In the genomic region with DNA sequence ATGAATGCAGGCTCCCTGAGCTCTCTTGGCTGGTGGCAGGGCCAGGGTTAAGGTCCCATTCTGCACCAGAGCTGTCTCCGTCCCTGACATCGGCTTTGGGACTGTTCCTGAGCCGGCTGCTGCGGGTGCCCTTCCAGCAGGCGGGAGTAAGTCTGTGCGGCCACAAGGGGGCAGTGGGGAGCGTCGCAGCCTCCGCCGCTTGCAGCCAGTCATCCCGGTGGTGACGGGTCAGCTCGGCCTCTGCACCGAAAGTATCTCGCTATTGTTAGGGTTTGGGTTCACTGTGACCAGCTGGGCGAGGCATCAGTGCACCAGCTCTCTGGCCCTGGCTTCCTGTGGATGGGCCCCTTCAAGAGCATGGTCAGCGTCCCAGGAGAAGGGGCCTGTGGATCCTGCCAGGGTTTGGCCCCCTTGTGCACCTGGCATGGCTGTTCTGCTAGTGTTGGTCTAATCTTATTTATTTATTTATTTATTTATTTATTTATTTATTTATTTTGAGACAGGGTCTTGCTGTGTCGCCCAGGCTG, we compare ENCODE assay signal across 1 cellular context.
A peak's percentile ranks its signal among the peaks of the same experiment; 100 is the strongest.
TF ChIP-seq lines count a peak whose summit lies in the region.

No MANE protein-coding gene starts in this region.

TF ChIP-seq in K562, 482 proteins besides CTCF, POLR2A, EP300 and RAD21 (continued from another document and continues in another):
- TF ChIP-seq, protein P1, sequence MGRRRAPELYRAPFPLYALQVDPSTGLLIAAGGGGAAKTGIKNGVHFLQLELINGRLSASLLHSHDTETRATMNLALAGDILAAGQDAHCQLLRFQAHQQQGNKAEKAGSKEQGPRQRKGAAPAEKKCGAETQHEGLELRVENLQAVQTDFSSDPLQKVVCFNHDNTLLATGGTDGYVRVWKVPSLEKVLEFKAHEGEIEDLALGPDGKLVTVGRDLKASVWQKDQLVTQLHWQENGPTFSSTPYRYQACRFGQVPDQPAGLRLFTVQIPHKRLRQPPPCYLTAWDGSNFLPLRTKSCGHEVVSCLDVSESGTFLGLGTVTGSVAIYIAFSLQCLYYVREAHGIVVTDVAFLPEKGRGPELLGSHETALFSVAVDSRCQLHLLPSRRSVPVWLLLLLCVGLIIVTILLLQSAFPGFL (CRISPR knock-in tag; IDR thresholded peaks at IDR 0.05) = peak; percentile 78; the same call in 1 of the 2 replicates
- TF ChIP-seq ZNF324 (CRISPR knock-in tag; IDR thresholded peaks at IDR 0.05) = no peak
- no peak for TF ChIP-seq SMAD3 (CRISPR knock-in tag; conservative IDR thresholded peaks at IDR 0.05)
- TF ChIP-seq FOXK1 (CRISPR knock-in tag; IDR thresholded peaks at IDR 0.05; ENCODE audit: borderline replicate concordance) = 0 out of 2 replicates have a peak, but pooled peaks have one; percentile 73
- TF ChIP-seq, protein P2, sequence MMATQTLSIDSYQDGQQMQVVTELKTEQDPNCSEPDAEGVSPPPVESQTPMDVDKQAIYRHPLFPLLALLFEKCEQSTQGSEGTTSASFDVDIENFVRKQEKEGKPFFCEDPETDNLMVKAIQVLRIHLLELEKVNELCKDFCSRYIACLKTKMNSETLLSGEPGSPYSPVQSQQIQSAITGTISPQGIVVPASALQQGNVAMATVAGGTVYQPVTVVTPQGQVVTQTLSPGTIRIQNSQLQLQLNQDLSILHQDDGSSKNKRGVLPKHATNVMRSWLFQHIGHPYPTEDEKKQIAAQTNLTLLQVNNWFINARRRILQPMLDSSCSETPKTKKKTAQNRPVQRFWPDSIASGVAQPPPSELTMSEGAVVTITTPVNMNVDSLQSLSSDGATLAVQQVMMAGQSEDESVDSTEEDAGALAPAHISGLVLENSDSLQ (IDR thresholded peaks at IDR 0.05) = peak; percentile 46
- TF ChIP-seq ZNF224 (CRISPR knock-in tag; IDR thresholded peaks at IDR 0.05) = no peak
- peak; percentile 38; the same call in 1 of the 2 replicates for TF ChIP-seq POLR2G (IDR thresholded peaks at IDR 0.05; ENCODE audit: low read depth, low read length)
- TF ChIP-seq, protein P3, sequence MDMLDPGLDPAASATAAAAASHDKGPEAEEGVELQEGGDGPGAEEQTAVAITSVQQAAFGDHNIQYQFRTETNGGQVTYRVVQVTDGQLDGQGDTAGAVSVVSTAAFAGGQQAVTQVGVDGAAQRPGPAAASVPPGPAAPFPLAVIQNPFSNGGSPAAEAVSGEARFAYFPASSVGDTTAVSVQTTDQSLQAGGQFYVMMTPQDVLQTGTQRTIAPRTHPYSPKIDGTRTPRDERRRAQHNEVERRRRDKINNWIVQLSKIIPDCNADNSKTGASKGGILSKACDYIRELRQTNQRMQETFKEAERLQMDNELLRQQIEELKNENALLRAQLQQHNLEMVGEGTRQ (CRISPR knock-in tag; IDR thresholded peaks at IDR 0.05) = no peak
- TF ChIP-seq BDP1 (IDR thresholded peaks at IDR 0.05; ENCODE audit: insufficient read depth, insufficient read length) = no peak
- TF ChIP-seq BRF1 (IDR thresholded peaks at IDR 0.05; ENCODE audit: borderline replicate concordance, extremely low read depth, insufficient read length) = no peak
- peak; percentile 69; the same call in 1 of the 2 replicates for TF ChIP-seq ZBTB1 (CRISPR knock-in tag; IDR thresholded peaks at IDR 0.05; ENCODE audit: borderline replicate concordance, low read depth)
- TF ChIP-seq ZNF79 (CRISPR knock-in tag; IDR thresholded peaks at IDR 0.05; ENCODE audit: low read depth) = no peak
- TF ChIP-seq ILK (tag; IDR thresholded peaks at IDR 0.05; ENCODE audit: borderline replicate concordance, low read depth) = no peak
- no peak for TF ChIP-seq HNRNPL (IDR thresholded peaks at IDR 0.05; ENCODE audit: low read depth, low read length)
- TF ChIP-seq GTF2E2 (tag; IDR thresholded peaks at IDR 0.05) = no peak
- peak; percentile 60 for TF ChIP-seq GABPB1 (CRISPR knock-in tag; IDR thresholded peaks at IDR 0.05)
- TF ChIP-seq PCBP1 (IDR thresholded peaks at IDR 0.05; ENCODE audit: low read depth, low read length, poor library complexity, severe bottlenecking) = no peak
- TF ChIP-seq, protein P4, sequence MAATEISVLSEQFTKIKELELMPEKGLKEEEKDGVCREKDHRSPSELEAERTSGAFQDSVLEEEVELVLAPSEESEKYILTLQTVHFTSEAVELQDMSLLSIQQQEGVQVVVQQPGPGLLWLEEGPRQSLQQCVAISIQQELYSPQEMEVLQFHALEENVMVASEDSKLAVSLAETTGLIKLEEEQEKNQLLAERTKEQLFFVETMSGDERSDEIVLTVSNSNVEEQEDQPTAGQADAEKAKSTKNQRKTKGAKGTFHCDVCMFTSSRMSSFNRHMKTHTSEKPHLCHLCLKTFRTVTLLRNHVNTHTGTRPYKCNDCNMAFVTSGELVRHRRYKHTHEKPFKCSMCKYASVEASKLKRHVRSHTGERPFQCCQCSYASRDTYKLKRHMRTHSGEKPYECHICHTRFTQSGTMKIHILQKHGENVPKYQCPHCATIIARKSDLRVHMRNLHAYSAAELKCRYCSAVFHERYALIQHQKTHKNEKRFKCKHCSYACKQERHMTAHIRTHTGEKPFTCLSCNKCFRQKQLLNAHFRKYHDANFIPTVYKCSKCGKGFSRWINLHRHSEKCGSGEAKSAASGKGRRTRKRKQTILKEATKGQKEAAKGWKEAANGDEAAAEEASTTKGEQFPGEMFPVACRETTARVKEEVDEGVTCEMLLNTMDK (IDR thresholded peaks at IDR 0.05; ENCODE audit: borderline replicate concordance, insufficient read depth, low read depth, low read length, poor library complexity, severe bottlenecking) = peak; percentile 72
- TF ChIP-seq NFXL1 (CRISPR knock-in tag; IDR thresholded peaks at IDR 0.05) = no peak
- TF ChIP-seq ZNF384 (IDR thresholded peaks at IDR 0.05; ENCODE audit: low read depth, low read length) = peak; percentile 42; the same call in 1 of the 2 replicates
- TF ChIP-seq TEAD4 (IDR thresholded peaks at IDR 0.05; ENCODE audit: low read length) = no peak; the same call in 1 of the 2 replicates
- no peak for TF ChIP-seq TEAD4 (CRISPR knock-in tag; IDR thresholded peaks at IDR 0.05; ENCODE audit: borderline replicate concordance)
- TF ChIP-seq, protein P5, sequence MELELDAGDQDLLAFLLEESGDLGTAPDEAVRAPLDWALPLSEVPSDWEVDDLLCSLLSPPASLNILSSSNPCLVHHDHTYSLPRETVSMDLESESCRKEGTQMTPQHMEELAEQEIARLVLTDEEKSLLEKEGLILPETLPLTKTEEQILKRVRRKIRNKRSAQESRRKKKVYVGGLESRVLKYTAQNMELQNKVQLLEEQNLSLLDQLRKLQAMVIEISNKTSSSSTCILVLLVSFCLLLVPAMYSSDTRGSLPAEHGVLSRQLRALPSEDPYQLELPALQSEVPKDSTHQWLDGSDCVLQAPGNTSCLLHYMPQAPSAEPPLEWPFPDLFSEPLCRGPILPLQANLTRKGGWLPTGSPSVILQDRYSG (tag; conservative IDR thresholded peaks at IDR 0.05; ENCODE audit: low read depth) = no peak
- TF ChIP-seq, protein P6, sequence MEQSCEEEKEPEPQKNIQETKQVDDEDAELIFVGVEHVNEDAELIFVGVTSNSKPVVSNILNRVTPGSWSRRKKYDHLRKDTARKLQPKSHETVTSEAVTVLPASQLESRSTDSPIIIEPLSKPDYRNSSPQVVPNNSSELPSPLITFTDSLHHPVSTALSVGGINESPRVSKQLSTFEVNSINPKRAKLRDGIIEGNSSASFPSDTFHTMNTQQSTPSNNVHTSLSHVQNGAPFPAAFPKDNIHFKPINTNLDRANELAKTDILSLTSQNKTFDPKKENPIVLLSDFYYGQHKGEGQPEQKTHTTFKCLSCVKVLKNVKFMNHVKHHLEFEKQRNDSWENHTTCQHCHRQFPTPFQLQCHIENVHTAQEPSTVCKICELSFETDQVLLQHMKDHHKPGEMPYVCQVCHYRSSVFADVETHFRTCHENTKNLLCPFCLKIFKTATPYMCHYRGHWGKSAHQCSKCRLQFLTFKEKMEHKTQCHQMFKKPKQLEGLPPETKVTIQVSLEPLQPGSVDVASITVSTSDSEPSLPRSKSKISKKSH (CRISPR knock-in tag; IDR thresholded peaks at IDR 0.05) = no peak
- no peak for TF ChIP-seq RUNX1 (IDR thresholded peaks at IDR 0.05; ENCODE audit: low read depth)
- TF ChIP-seq NONO (IDR thresholded peaks at IDR 0.05; ENCODE audit: low read depth in 2 of 2, low read length in 1 of 2) = no peak
- TF ChIP-seq CBFB (CRISPR knock-in tag; IDR thresholded peaks at IDR 0.05) = no peak
- TF ChIP-seq JUND (IDR thresholded peaks at IDR 0.05; ENCODE audit: borderline replicate concordance, low read depth, low read length) = peak; percentile 62; the same call in 1 of the 2 replicates
- TF ChIP-seq JUND (tag; IDR thresholded peaks at IDR 0.05; ENCODE audit: borderline replicate concordance, low read depth, low read length) = peak; percentile 46; the same call in 1 of the 3 replicates
- no peak for TF ChIP-seq ZNF274 (IDR thresholded peaks at IDR 0.05; ENCODE audit: borderline replicate concordance, low read depth, low read length)
- no peak for TF ChIP-seq ZNF3 (CRISPR knock-in tag; IDR thresholded peaks at IDR 0.05)
- TF ChIP-seq PTTG1 (tag; IDR thresholded peaks at IDR 0.05; ENCODE audit: low read depth) = no peak
- peak; percentile 42 for TF ChIP-seq CCNT2 (IDR thresholded peaks at IDR 0.05; ENCODE audit: borderline replicate concordance, extremely low read depth, insufficient read length, low read depth, low read length)
- no peak for TF ChIP-seq ELF4 (CRISPR knock-in tag; IDR thresholded peaks at IDR 0.05)
- TF ChIP-seq CREM (IDR thresholded peaks at IDR 0.05; ENCODE audit: low read depth) = peak; percentile 78
- no peak for TF ChIP-seq FOXP1 (CRISPR knock-in tag; IDR thresholded peaks at IDR 0.05)
- TF ChIP-seq ATF7 (IDR thresholded peaks at IDR 0.05) = peak; percentile 33; the same call in 1 of the 2 replicates
- TF ChIP-seq ZNF57 (CRISPR knock-in tag; IDR thresholded peaks at IDR 0.05) = no peak
- TF ChIP-seq ZNF232 (CRISPR knock-in tag; IDR thresholded peaks at IDR 0.05) = no peak
- TF ChIP-seq CBX5 (IDR thresholded peaks at IDR 0.05; ENCODE audit: borderline replicate concordance, low read depth) = peak; percentile 35; the same call in 1 of the 2 replicates
- TF ChIP-seq, protein P7, sequence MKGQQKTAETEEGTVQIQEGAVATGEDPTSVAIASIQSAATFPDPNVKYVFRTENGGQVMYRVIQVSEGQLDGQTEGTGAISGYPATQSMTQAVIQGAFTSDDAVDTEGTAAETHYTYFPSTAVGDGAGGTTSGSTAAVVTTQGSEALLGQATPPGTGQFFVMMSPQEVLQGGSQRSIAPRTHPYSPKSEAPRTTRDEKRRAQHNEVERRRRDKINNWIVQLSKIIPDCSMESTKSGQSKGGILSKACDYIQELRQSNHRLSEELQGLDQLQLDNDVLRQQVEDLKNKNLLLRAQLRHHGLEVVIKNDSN (CRISPR knock-in tag; IDR thresholded peaks at IDR 0.05) = no peak
- TF ChIP-seq, protein P8, sequence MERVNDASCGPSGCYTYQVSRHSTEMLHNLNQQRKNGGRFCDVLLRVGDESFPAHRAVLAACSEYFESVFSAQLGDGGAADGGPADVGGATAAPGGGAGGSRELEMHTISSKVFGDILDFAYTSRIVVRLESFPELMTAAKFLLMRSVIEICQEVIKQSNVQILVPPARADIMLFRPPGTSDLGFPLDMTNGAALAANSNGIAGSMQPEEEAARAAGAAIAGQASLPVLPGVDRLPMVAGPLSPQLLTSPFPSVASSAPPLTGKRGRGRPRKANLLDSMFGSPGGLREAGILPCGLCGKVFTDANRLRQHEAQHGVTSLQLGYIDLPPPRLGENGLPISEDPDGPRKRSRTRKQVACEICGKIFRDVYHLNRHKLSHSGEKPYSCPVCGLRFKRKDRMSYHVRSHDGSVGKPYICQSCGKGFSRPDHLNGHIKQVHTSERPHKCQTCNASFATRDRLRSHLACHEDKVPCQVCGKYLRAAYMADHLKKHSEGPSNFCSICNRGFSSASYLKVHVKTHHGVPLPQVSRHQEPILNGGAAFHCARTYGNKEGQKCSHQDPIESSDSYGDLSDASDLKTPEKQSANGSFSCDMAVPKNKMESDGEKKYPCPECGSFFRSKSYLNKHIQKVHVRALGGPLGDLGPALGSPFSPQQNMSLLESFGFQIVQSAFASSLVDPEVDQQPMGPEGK (CRISPR knock-in tag; IDR thresholded peaks at IDR 0.05; ENCODE audit: borderline replicate concordance) = no peak
- no peak for TF ChIP-seq TBL1XR1 (IDR thresholded peaks at IDR 0.05; ENCODE audit: low read length in 2 of 2)
- TF ChIP-seq ZBTB17 (CRISPR knock-in tag; IDR thresholded peaks at IDR 0.05) = no peak
- TF ChIP-seq GATAD2A (IDR thresholded peaks at IDR 0.05) = no peak
- no peak for TF ChIP-seq ARID1B (IDR thresholded peaks at IDR 0.05)
- TF ChIP-seq BCOR (IDR thresholded peaks at IDR 0.05) = peak; percentile 54; the same call in 1 of the 2 replicates
- TF ChIP-seq ESRRA (IDR thresholded peaks at IDR 0.05; ENCODE audit: borderline replicate concordance, low read depth) = no peak
- peak; percentile 34; the same call in 1 of the 2 replicates for TF ChIP-seq HCFC1 (IDR thresholded peaks at IDR 0.05; ENCODE audit: low read depth, low read length)
- TF ChIP-seq JUNB (CRISPR knock-in tag; conservative IDR thresholded peaks at IDR 0.05) = no peak
- TF ChIP-seq, protein P9, sequence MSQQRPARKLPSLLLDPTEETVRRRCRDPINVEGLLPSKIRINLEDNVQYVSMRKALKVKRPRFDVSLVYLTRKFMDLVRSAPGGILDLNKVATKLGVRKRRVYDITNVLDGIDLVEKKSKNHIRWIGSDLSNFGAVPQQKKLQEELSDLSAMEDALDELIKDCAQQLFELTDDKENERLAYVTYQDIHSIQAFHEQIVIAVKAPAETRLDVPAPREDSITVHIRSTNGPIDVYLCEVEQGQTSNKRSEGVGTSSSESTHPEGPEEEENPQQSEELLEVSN (IDR thresholded peaks at IDR 0.05; ENCODE audit: borderline replicate concordance in 1 of 2, extremely low read depth in 1 of 2, insufficient read depth in 1 of 2, insufficient read length in 1 of 2, low read depth in 1 of 2, low read length in 1 of 2, poor library complexity in 1 of 2, severe bottlenecking in 1 of 2) = no peak
- no peak for TF ChIP-seq RNF2 (IDR thresholded peaks at IDR 0.05)
- TF ChIP-seq, protein P10, sequence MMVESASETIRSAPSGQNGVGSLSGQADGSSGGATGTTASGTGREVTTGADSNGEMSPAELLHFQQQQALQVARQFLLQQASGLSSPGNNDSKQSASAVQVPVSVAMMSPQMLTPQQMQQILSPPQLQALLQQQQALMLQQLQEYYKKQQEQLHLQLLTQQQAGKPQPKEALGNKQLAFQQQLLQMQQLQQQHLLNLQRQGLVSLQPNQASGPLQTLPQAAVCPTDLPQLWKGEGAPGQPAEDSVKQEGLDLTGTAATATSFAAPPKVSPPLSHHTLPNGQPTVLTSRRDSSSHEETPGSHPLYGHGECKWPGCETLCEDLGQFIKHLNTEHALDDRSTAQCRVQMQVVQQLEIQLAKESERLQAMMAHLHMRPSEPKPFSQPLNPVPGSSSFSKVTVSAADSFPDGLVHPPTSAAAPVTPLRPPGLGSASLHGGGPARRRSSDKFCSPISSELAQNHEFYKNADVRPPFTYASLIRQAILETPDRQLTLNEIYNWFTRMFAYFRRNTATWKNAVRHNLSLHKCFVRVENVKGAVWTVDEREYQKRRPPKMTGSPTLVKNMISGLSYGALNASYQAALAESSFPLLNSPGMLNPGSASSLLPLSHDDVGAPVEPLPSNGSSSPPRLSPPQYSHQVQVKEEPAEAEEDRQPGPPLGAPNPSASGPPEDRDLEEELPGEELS (CRISPR knock-in tag; IDR thresholded peaks at IDR 0.05; ENCODE audit: borderline replicate concordance) = 0 out of 2 replicates have a peak, but pooled peaks have one; percentile 22
